ENCODE assay signal across 9 cellular contexts in the genomic region with DNA sequence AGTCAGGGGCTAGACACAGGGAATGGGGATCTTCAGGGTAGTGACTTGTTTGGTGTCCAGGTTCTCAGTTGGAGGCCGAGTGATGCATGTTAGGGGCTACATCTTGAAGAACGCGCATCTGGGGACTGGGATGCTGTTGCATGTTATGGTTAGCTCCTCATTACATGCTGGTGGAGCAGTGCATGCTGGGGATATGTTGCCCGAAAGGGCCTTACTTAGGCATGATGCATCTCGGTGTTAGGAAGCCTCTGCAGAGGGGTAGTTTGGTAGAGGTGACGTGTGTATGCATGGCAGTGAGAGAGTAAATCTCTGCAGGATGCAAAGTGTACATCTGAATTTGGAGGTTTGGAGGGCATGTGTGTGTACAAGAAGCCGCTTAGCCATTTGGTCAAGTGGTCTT. TPM values are rescaled to one million over a fixed set of nuclear protein-coding genes. Genes with fewer than 3 reads are reported as not detected.
DNase-seq lines count a peak whose midpoint lies in the region; ATAC-seq, FAIRE-seq and TF ChIP-seq lines count a peak whose summit lies in the region.
"Had no signal": no experiment of that assay in that cellular context is flagged by ENCODE, and none has a peak within 500 bp of the region (broad histone marks: within the 10 kb centered on the region; RNA-seq: fewer than 3 reads in every experiment).

No MANE protein-coding gene starts in this region.

- POLR2A ChIA-PET in HepG2 (lab: Yijun Ruan, JAX): interaction anchor here (1.5 kb wide), 1 partner anchor 17 kb away, joined by 3 read pairs; no protein-coding TSS in a partner anchor

- no peak for FAIRE-seq in HepG2 (lab: Jason Lieb, UNC)

- in situ Hi-C loops in HepG2 (cut with HindIII; ENCODE audit: extremely low pct_ligation_motif_present, low pct_unique_long_range_greater_than_20kb): no loop called here

- intact Hi-C loops in HepG2 (cut with micrococcal nuclease; ENCODE audit: unreplicated experiment): no loop called here

- H3K4me3 Mint-ChIP-seq in activated naive CD4-positive, alpha-beta T cell treated with anti-CD3 and anti-CD28 coated beads, Interleukin-2, amount 50 U/mL, for 24 hours: peak overlapping the region; percentile 87

- peaks cover 56% of the 10 kb centered on the region for H3K79me2 ChIP-seq in HepG2 (ENCODE audit: insufficient read depth, low read length)

- H3K4me2 ChIP-seq in HepG2 (ENCODE audit: low read depth, low read length): peak overlapping the region; percentile 94

- no peaks in the 10 kb centered on the region for H3K27me3 ChIP-seq in adipocyte (replicated peaks; ENCODE audit: control insufficient read depth, insufficient read depth, low read length)
- no peaks in the 10 kb centered on the region; a peak in 1 of 5 replicates for H3K27me3 ChIP-seq in HepG2 (ENCODE audit: control insufficient read depth in 1 of 2, insufficient read depth in 2 of 2, low read length in 2 of 2)
- H3K27me3 ChIP-seq in tibial nerve: no peaks in the 10 kb centered on the region

- peaks cover 49% of the 10 kb centered on the region for H3K4me1 ChIP-seq in adipocyte (ENCODE audit: control insufficient read depth, insufficient read depth, low read length)
- H3K4me1 ChIP-seq in HepG2 (ENCODE audit: insufficient read depth, low read length): peaks cover 44% of the 10 kb centered on the region
- H3K4me1 ChIP-seq in tibial nerve: peaks cover 0 to 69% (median 41%) of the 10 kb centered on the region in 4 donors

- TF ChIP-seq POLR2A in HepG2 (IDR thresholded peaks at IDR 0.05; ENCODE audit: insufficient read depth in 1 of 2, low read depth in 2 of 2, low read length in 2 of 2) (peak in 1 of 2 experiments; percentile 21; a peak in 1 of 4 replicates), tibial nerve (IDR thresholded peaks at IDR 0.05) (no peak)

- peak overlapping the region; percentile 100 for H3K9ac ChIP-seq in adipocyte (ENCODE audit: low read length)
- peak overlapping the region; percentile 98; the same call in 1 of the 2 replicates for H3K9ac ChIP-seq in HepG2 (ENCODE audit: insufficient read depth, low read depth, low read length)

- H4K20me1 ChIP-seq in HepG2 (ENCODE audit: insufficient read depth, low read length): peaks cover 38% of the 10 kb centered on the region

- H3K9me3 ChIP-seq in adipocyte (ENCODE audit: control insufficient read depth, low read length) (no peaks in the 10 kb centered on the region), HepG2 (ENCODE audit: low read length) (no peaks in the 10 kb centered on the region), tibial nerve (no peaks in the 10 kb centered on the region)

- peak overlapping the region; percentile 91 for H3K27ac ChIP-seq in HepG2 (ENCODE audit: extremely low read length, insufficient read depth, low read length)
- H3K27ac ChIP-seq in tibial nerve: peak overlapping the region in 3 of 4 donors; percentile 96 to 99 (median 98)

- H3K27me3 Mint-ChIP-seq in activated naive CD4-positive, alpha-beta T cell treated with anti-CD3 and anti-CD28 coated beads, Interleukin-2, amount 50 U/mL, for 24 hours: no peaks in the 10 kb centered on the region

- peaks cover 22% of the 10 kb centered on the region for H3K36me3 Mint-ChIP-seq in activated naive CD4-positive, alpha-beta T cell treated with anti-CD3 and anti-CD28 coated beads, Interleukin-2, amount 50 U/mL, for 24 hours

- peak overlapping the region; percentile 100 for H3K4me3 ChIP-seq in adipocyte (ENCODE audit: low read length)
- H3K4me3 ChIP-seq in HepG2 (replicated peaks in 1 of 3; ENCODE audit: insufficient read depth in 1 of 3, low read depth in 2 of 3, low read length in 3 of 3): peak overlapping the region; percentile 68 to 93 (median 86)
- H3K4me3 ChIP-seq in tibial nerve: peak overlapping the region in 2 of 4 donors; percentile 86 to 98

- no peak for ATAC-seq in HepG2

- no peak overlapping the region for H2AFZ ChIP-seq in HepG2 (ENCODE audit: low read length)

- DNase-seq in activated naive CD4-positive, alpha-beta T cell treated with anti-CD3 and anti-CD28 coated beads, Interleukin-2, amount 50 U/mL, for 16 hours: no peak
- no peak for DNase-seq in adipocyte (ENCODE audit: low read depth)
- no peak for DNase-seq in HepG2 (ENCODE audit: low spot score)
- no peak for DNase-seq in tibial nerve (ENCODE audit: low spot score in 2 of 2)
- DNase-seq in hepatic stellate cell (ENCODE audit: low spot score): no peak
- DNase-seq in stimulated activated CD4-positive, alpha-beta T cell treated with anti-CD3 and anti-CD28 coated beads, Interleukin-4, amount 100 ng/mL, for 24 hours: no peak
- DNase-seq in NCI-H1694 treated with DMSO at 0.1 percent for 48 hours (lab: John Stamatoyannopoulos, UW): no peak
- DNase-seq: DMS79 had no signal

- peak overlapping the region; percentile 80 for H3K27ac Mint-ChIP-seq in activated naive CD4-positive, alpha-beta T cell treated with anti-CD3 and anti-CD28 coated beads, Interleukin-2, amount 50 U/mL, for 24 hours

- 88% methylated on average over 6 of the region's 7 CpGs for WGBS in HepG2 (ENCODE audit: low lambda C conversion rate)
- 79 to 81% methylated on average over 7 of the region's 7 CpGs for WGBS in tibial nerve, 2 donors

- H3K4me1 Mint-ChIP-seq in activated naive CD4-positive, alpha-beta T cell treated with anti-CD3 and anti-CD28 coated beads, Interleukin-2, amount 50 U/mL, for 24 hours: peaks cover 30% of the 10 kb centered on the region

- no TSS peak for BruUV-seq in HepG2 (replicated peaks; lab: Mats Ljungman, UMichigan)

- H3K36me3 ChIP-seq in adipocyte (ENCODE audit: control insufficient read depth, insufficient read depth, low read length, severe bottlenecking): peaks cover 37% of the 10 kb centered on the region
- H3K36me3 ChIP-seq in HepG2 (replicated peaks in 1 of 2; ENCODE audit: control insufficient read depth in 1 of 2, insufficient read depth in 2 of 2, low read length in 2 of 2): peaks cover 23 to 51% of the 10 kb centered on the region in 2 experiments
- peaks cover 7 to 37% (median 13%) of the 10 kb centered on the region in 3 donors for H3K36me3 ChIP-seq in tibial nerve

- H3K9me3 Mint-ChIP-seq in activated naive CD4-positive, alpha-beta T cell treated with anti-CD3 and anti-CD28 coated beads, Interleukin-2, amount 50 U/mL, for 24 hours: no peaks in the 10 kb centered on the region

- TF ChIP-seq RAD21 in HepG2 (CRISPR knock-in tag; IDR thresholded peaks at IDR 0.05): no peak

- CTCF ChIA-PET in HepG2 (lab: Yijun Ruan, JAX; ENCODE audit: low intra/inter-chr PET ratio, low total read pairs): no interaction called here

- TF ChIP-seq CTCF in HepG2 (CRISPR knock-in tag; IDR thresholded peaks at IDR 0.05) (no peak), tibial nerve (IDR thresholded peaks at IDR 0.05) (no peak)

- TF ChIP-seq EP300 in HepG2 (IDR thresholded peaks at IDR 0.05; ENCODE audit: low read depth in 2 of 2, low read length in 2 of 2) (no peak), HepG2 (CRISPR knock-in tag; IDR thresholded peaks at IDR 0.05; ENCODE audit: borderline replicate concordance) (no peak), tibial nerve (IDR thresholded peaks at IDR 0.05) (no peak)

RNA-seq across cellular contexts. Expression of a gene that starts 2.4 kb away (rescaled TPM):
- total RNA-seq in HepG2 (2016; rRNA removed; fragmentation: Illumina TruSeq; extraction: Trizol): 213 and 244 TPM in 2 replicates
- total RNA-seq in HepG2 (2016; cell fraction: cytosol; rRNA removed; fragmentation: Illumina TruSeq; extraction: Trizol; ENCODE audit: low read depth): 19.7 and 27.8 TPM in 2 replicates
- 208 and 223 TPM in 2 replicates for total RNA-seq in HepG2 (2016; cell fraction: insoluble cytoplasmic fraction; rRNA removed; fragmentation: Illumina TruSeq; extraction: Trizol)
- 77.1 and 81.4 TPM in 2 replicates for total RNA-seq in HepG2 (2016; cell fraction: membrane; rRNA removed; fragmentation: Illumina TruSeq; extraction: Trizol)
- 163 and 210 TPM in 2 replicates for total RNA-seq in HepG2 (2016; cell fraction: nucleus; rRNA removed; fragmentation: Illumina TruSeq; extraction: Trizol)
- 208 and 228 TPM in 2 replicates for polyA plus RNA-seq in HepG2 (2011; rRNA removed)
- 139 and 145 TPM in 2 replicates for polyA plus RNA-seq in HepG2 (2011; cell fraction: cytosol; rRNA removed)
- 229 and 287 TPM in 2 replicates for polyA plus RNA-seq in HepG2 (2011; cell fraction: nucleus; rRNA removed)
- polyA plus RNA-seq in HepG2 (2012): 122 and 142 TPM in 2 replicates
- polyA plus RNA-seq in HepG2 (2016; cell fraction: cytosol; fragmentation: Illumina TruSeq; extraction: Trizol; ENCODE audit: low read depth): 15.3 and 16.7 TPM in 2 replicates
- 217 and 276 TPM in 2 replicates for polyA plus RNA-seq in HepG2 (2016; cell fraction: insoluble cytoplasmic fraction; fragmentation: Illumina TruSeq; extraction: Trizol; ENCODE audit: low read depth)
- polyA plus RNA-seq in HepG2 (2016; cell fraction: membrane; fragmentation: Illumina TruSeq; extraction: Trizol; ENCODE audit: low read depth): 53.0 and 64.3 TPM in 2 replicates
- polyA plus RNA-seq in HepG2 (2016; cell fraction: nucleus; fragmentation: Illumina TruSeq; extraction: Trizol; ENCODE audit: insufficient read depth, low read depth): 324 and 332 TPM in 2 replicates
- polyA minus RNA-seq in HepG2 (2011; rRNA and poly(A)+ RNA removed; ENCODE audit: low replicate concordance): 348 and 721 TPM in 2 replicates
- polyA minus RNA-seq in HepG2 (2011; cell fraction: cytosol; rRNA and poly(A)+ RNA removed): 122 and 123 TPM in 2 replicates
- polyA minus RNA-seq in HepG2 (2011; cell fraction: nucleus; rRNA and poly(A)+ RNA removed): 107 and 113 TPM in 2 replicates
- total RNA-seq in tibial nerve: 100 to 1,000 TPM; 173 to 248 (median 192) TPM

RNA-seq across cellular contexts. Expression of a gene that starts 17.8 kb away (rescaled TPM):
- total RNA-seq in HepG2 (2016; rRNA removed; fragmentation: Illumina TruSeq; extraction: Trizol) (200 and 312 TPM in 2 replicates), tibial nerve (100 to 1,000 TPM; 122 to 226 (median 152) TPM)
- 27.9 and 35.3 TPM in 2 replicates for total RNA-seq in HepG2 (2016; cell fraction: cytosol; rRNA removed; fragmentation: Illumina TruSeq; extraction: Trizol; ENCODE audit: low read depth)
- total RNA-seq in HepG2 (2016; cell fraction: insoluble cytoplasmic fraction; rRNA removed; fragmentation: Illumina TruSeq; extraction: Trizol): 208 and 307 TPM in 2 replicates
- 69.9 and 70.8 TPM in 2 replicates for total RNA-seq in HepG2 (2016; cell fraction: membrane; rRNA removed; fragmentation: Illumina TruSeq; extraction: Trizol)
- 130 and 133 TPM in 2 replicates for total RNA-seq in HepG2 (2016; cell fraction: nucleus; rRNA removed; fragmentation: Illumina TruSeq; extraction: Trizol)
- polyA plus RNA-seq in HepG2 (2011; rRNA removed): 125 and 152 TPM in 2 replicates
- polyA plus RNA-seq in HepG2 (2011; cell fraction: cytosol; rRNA removed): 165 and 166 TPM in 2 replicates
- 110 and 125 TPM in 2 replicates for polyA plus RNA-seq in HepG2 (2011; cell fraction: nucleus; rRNA removed)
- 116 and 117 TPM in 2 replicates for polyA plus RNA-seq in HepG2 (2012)
- polyA plus RNA-seq in HepG2 (2016; cell fraction: cytosol; fragmentation: Illumina TruSeq; extraction: Trizol; ENCODE audit: low read depth): 19.9 and 25.2 TPM in 2 replicates
- polyA plus RNA-seq in HepG2 (2016; cell fraction: insoluble cytoplasmic fraction; fragmentation: Illumina TruSeq; extraction: Trizol; ENCODE audit: low read depth): 253 and 295 TPM in 2 replicates
- 36.4 and 42.7 TPM in 2 replicates for polyA plus RNA-seq in HepG2 (2016; cell fraction: membrane; fragmentation: Illumina TruSeq; extraction: Trizol; ENCODE audit: low read depth)
- polyA plus RNA-seq in HepG2 (2016; cell fraction: nucleus; fragmentation: Illumina TruSeq; extraction: Trizol; ENCODE audit: insufficient read depth, low read depth): 155 and 167 TPM in 2 replicates
- 351 and 796 TPM in 2 replicates for polyA minus RNA-seq in HepG2 (2011; rRNA and poly(A)+ RNA removed; ENCODE audit: low replicate concordance)
- 127 and 152 TPM in 2 replicates for polyA minus RNA-seq in HepG2 (2011; cell fraction: cytosol; rRNA and poly(A)+ RNA removed)
- 99.4 and 123 TPM in 2 replicates for polyA minus RNA-seq in HepG2 (2011; cell fraction: nucleus; rRNA and poly(A)+ RNA removed)

RNA-seq across cellular contexts. Expression of a gene that starts 20.6 kb away (rescaled TPM):
- total RNA-seq in HepG2 (2016; rRNA removed; fragmentation: Illumina TruSeq; extraction: Trizol) (7.4 and 9.3 TPM in 2 replicates), tibial nerve (10 to 100 TPM; 35.0 to 45.3 (median 39.6) TPM)
- 2.3 and 2.5 TPM in 2 replicates for total RNA-seq in HepG2 (2016; cell fraction: cytosol; rRNA removed; fragmentation: Illumina TruSeq; extraction: Trizol; ENCODE audit: low read depth)
- 4.8 and 8.7 TPM in 2 replicates for total RNA-seq in HepG2 (2016; cell fraction: insoluble cytoplasmic fraction; rRNA removed; fragmentation: Illumina TruSeq; extraction: Trizol)
- total RNA-seq in HepG2 (2016; cell fraction: membrane; rRNA removed; fragmentation: Illumina TruSeq; extraction: Trizol): 7.8 and 8.3 TPM in 2 replicates
- 4.4 and 6.5 TPM in 2 replicates for total RNA-seq in HepG2 (2016; cell fraction: nucleus; rRNA removed; fragmentation: Illumina TruSeq; extraction: Trizol)
- 9.2 and 14.1 TPM in 2 replicates for polyA plus RNA-seq in HepG2 (2011; rRNA removed)
- polyA plus RNA-seq in HepG2 (2011; cell fraction: cytosol; rRNA removed): 11.9 and 16.8 TPM in 2 replicates
- 23.9 and 25.8 TPM in 2 replicates for polyA plus RNA-seq in HepG2 (2011; cell fraction: nucleus; rRNA removed)
- 5.8 and 9.8 TPM in 2 replicates for polyA plus RNA-seq in HepG2 (2012)
- 2.3 and 3.2 TPM in 2 replicates for polyA plus RNA-seq in HepG2 (2016; cell fraction: cytosol; fragmentation: Illumina TruSeq; extraction: Trizol; ENCODE audit: low read depth)
- polyA plus RNA-seq in HepG2 (2016; cell fraction: insoluble cytoplasmic fraction; fragmentation: Illumina TruSeq; extraction: Trizol; ENCODE audit: low read depth): 5.3 and 7.8 TPM in 2 replicates
- polyA plus RNA-seq in HepG2 (2016; cell fraction: membrane; fragmentation: Illumina TruSeq; extraction: Trizol; ENCODE audit: low read depth): 5.7 and 5.8 TPM in 2 replicates
- polyA plus RNA-seq in HepG2 (2016; cell fraction: nucleus; fragmentation: Illumina TruSeq; extraction: Trizol; ENCODE audit: insufficient read depth, low read depth): 12.3 and 13.4 TPM in 2 replicates
- 22.1 and 24.2 TPM in 2 replicates for polyA minus RNA-seq in HepG2 (2011; rRNA and poly(A)+ RNA removed; ENCODE audit: low replicate concordance)
- polyA minus RNA-seq in HepG2 (2011; cell fraction: cytosol; rRNA and poly(A)+ RNA removed): 7.0 and 7.3 TPM in 2 replicates
- 7.0 and 9.2 TPM in 2 replicates for polyA minus RNA-seq in HepG2 (2011; cell fraction: nucleus; rRNA and poly(A)+ RNA removed)

RNA-seq across cellular contexts. Expression of a gene that starts 41.0 kb away (rescaled TPM):
- total RNA-seq in HepG2 (2016; rRNA removed; fragmentation: Illumina TruSeq; extraction: Trizol): not detected in 2 replicates
- total RNA-seq in HepG2 (2016; cell fraction: cytosol; rRNA removed; fragmentation: Illumina TruSeq; extraction: Trizol; ENCODE audit: low read depth): not detected in 2 replicates
- total RNA-seq in HepG2 (2016; cell fraction: insoluble cytoplasmic fraction; rRNA removed; fragmentation: Illumina TruSeq; extraction: Trizol): not detected in 2 replicates
- not detected in 2 replicates for total RNA-seq in HepG2 (2016; cell fraction: membrane; rRNA removed; fragmentation: Illumina TruSeq; extraction: Trizol)
- not detected in 2 replicates for total RNA-seq in HepG2 (2016; cell fraction: nucleus; rRNA removed; fragmentation: Illumina TruSeq; extraction: Trizol)
- 0.03 TPM in 1 of 2 replicates, not detected in the other for polyA plus RNA-seq in HepG2 (2011; rRNA removed)
- not detected in 2 replicates for polyA plus RNA-seq in HepG2 (2011; cell fraction: cytosol; rRNA removed)
- 0.10 and 0.16 TPM in 2 replicates for polyA plus RNA-seq in HepG2 (2011; cell fraction: nucleus; rRNA removed)
- polyA plus RNA-seq in HepG2 (2012): not detected in 2 replicates
- not detected in 2 replicates for polyA plus RNA-seq in HepG2 (2016; cell fraction: cytosol; fragmentation: Illumina TruSeq; extraction: Trizol; ENCODE audit: low read depth)
- not detected in 2 replicates for polyA plus RNA-seq in HepG2 (2016; cell fraction: insoluble cytoplasmic fraction; fragmentation: Illumina TruSeq; extraction: Trizol; ENCODE audit: low read depth)
- not detected in 2 replicates for polyA plus RNA-seq in HepG2 (2016; cell fraction: membrane; fragmentation: Illumina TruSeq; extraction: Trizol; ENCODE audit: low read depth)
- not detected in 2 replicates for polyA plus RNA-seq in HepG2 (2016; cell fraction: nucleus; fragmentation: Illumina TruSeq; extraction: Trizol; ENCODE audit: insufficient read depth, low read depth)
- 0.14 TPM in 1 of 2 replicates, not detected in the other for polyA minus RNA-seq in HepG2 (2011; rRNA and poly(A)+ RNA removed; ENCODE audit: low replicate concordance)
- not detected in 2 replicates for polyA minus RNA-seq in HepG2 (2011; cell fraction: cytosol; rRNA and poly(A)+ RNA removed)
- polyA minus RNA-seq in HepG2 (2011; cell fraction: nucleus; rRNA and poly(A)+ RNA removed): not detected in 2 replicates
- total RNA-seq in tibial nerve: not detected

RNA-seq across cellular contexts. Expression of a gene that starts 44.6 kb away (rescaled TPM):
- total RNA-seq in HepG2 (2016; rRNA removed; fragmentation: Illumina TruSeq; extraction: Trizol): 5.2 and 13.5 TPM in 2 replicates
- total RNA-seq in HepG2 (2016; cell fraction: cytosol; rRNA removed; fragmentation: Illumina TruSeq; extraction: Trizol; ENCODE audit: low read depth): 6.6 and 7.6 TPM in 2 replicates
- total RNA-seq in HepG2 (2016; cell fraction: insoluble cytoplasmic fraction; rRNA removed; fragmentation: Illumina TruSeq; extraction: Trizol): 3.5 and 14.3 TPM in 2 replicates
- 5.6 and 6.9 TPM in 2 replicates for total RNA-seq in HepG2 (2016; cell fraction: membrane; rRNA removed; fragmentation: Illumina TruSeq; extraction: Trizol)
- 19.4 and 22.0 TPM in 2 replicates for total RNA-seq in HepG2 (2016; cell fraction: nucleus; rRNA removed; fragmentation: Illumina TruSeq; extraction: Trizol)
- polyA plus RNA-seq in HepG2 (2011; rRNA removed): 11.4 and 14.3 TPM in 2 replicates
- polyA plus RNA-seq in HepG2 (2011; cell fraction: cytosol; rRNA removed): 5.5 and 6.4 TPM in 2 replicates
- 41.8 and 47.0 TPM in 2 replicates for polyA plus RNA-seq in HepG2 (2011; cell fraction: nucleus; rRNA removed)
- 5.4 and 6.1 TPM in 2 replicates for polyA plus RNA-seq in HepG2 (2012)
- 2.0 and 2.6 TPM in 2 replicates for polyA plus RNA-seq in HepG2 (2016; cell fraction: cytosol; fragmentation: Illumina TruSeq; extraction: Trizol; ENCODE audit: low read depth)
- 4.8 and 5.5 TPM in 2 replicates for polyA plus RNA-seq in HepG2 (2016; cell fraction: insoluble cytoplasmic fraction; fragmentation: Illumina TruSeq; extraction: Trizol; ENCODE audit: low read depth)
- 3.7 and 4.4 TPM in 2 replicates for polyA plus RNA-seq in HepG2 (2016; cell fraction: membrane; fragmentation: Illumina TruSeq; extraction: Trizol; ENCODE audit: low read depth)
- 50.3 and 58.1 TPM in 2 replicates for polyA plus RNA-seq in HepG2 (2016; cell fraction: nucleus; fragmentation: Illumina TruSeq; extraction: Trizol; ENCODE audit: insufficient read depth, low read depth)
- 29.7 and 47.2 TPM in 2 replicates for polyA minus RNA-seq in HepG2 (2011; rRNA and poly(A)+ RNA removed; ENCODE audit: low replicate concordance)
- 5.3 and 6.0 TPM in 2 replicates for polyA minus RNA-seq in HepG2 (2011; cell fraction: cytosol; rRNA and poly(A)+ RNA removed)
- polyA minus RNA-seq in HepG2 (2011; cell fraction: nucleus; rRNA and poly(A)+ RNA removed): 26.4 and 31.7 TPM in 2 replicates
- 10 to 100 TPM; 51.3 to 86.3 (median 54.9) TPM for total RNA-seq in tibial nerve
